Comparison of ENCODE assay signal across 21 cellular contexts in genomic region chr15:63907521-63907920, GRCh38.
"Had no signal": no experiment of that assay in that cellular context is flagged by ENCODE, and none has a peak within 500 bp of the region (broad histone marks: within the 10 kb centered on the region; RNA-seq: fewer than 3 reads in every experiment).

No MANE protein-coding gene starts in this region.

- H3K9me3 Mint-ChIP-seq: activated T-cell treated with anti-CD3 and anti-CD28 coated beads, Interleukin-2, amount 50 U/mL, for 72 hours had no signal

- ATAC-seq: activated T-cell treated with anti-CD3 and anti-CD28 coated beads, Interleukin-2, amount 50 U/mL, for 72 hours; body of pancreas; Panc1; Right ventricle myocardium inferior had no signal

- H3K4me3 Mint-ChIP-seq: activated T-cell treated with anti-CD3 and anti-CD28 coated beads, Interleukin-2, amount 50 U/mL, for 72 hours had no signal

- DNase-seq: activated CD4-positive, alpha-beta T cell treated with anti-CD3 and anti-CD28 coated beads for 4 hours; activated naive CD4-positive, alpha-beta T cell treated with anti-CD3 and anti-CD28 coated beads, Interleukin-2, amount 50 U/mL, for 16 hours; activated T-cell treated with anti-CD3 and anti-CD28 coated beads for 4 hours; activated T-cell treated with anti-CD3 and anti-CD28 coated beads, Interleukin-2, amount 50 U/mL, for 72 hours; amniotic stem cell; body of pancreas; central memory CD4-positive, alpha-beta T cell; NCI-H1105; NCI-H1436; NCI-H1694 treated with DMSO at 0.1 percent for 48 hours; NCI-H2029 treated with DMSO at 0.1 percent for 48 hours; NCI-H345; NCI-H510A treated with DMSO at 0.1 percent for 48 hours; NCI-H69; NK-92 treated with Interleukin-12 subunit alpha and Interleukin-12 subunit beta, amount 100 ng/mL, for 24 hours; OCI-M1; RPMI8226; T-helper 1 cell; WERI-Rb-1 had no signal
